In the genomic region with DNA sequence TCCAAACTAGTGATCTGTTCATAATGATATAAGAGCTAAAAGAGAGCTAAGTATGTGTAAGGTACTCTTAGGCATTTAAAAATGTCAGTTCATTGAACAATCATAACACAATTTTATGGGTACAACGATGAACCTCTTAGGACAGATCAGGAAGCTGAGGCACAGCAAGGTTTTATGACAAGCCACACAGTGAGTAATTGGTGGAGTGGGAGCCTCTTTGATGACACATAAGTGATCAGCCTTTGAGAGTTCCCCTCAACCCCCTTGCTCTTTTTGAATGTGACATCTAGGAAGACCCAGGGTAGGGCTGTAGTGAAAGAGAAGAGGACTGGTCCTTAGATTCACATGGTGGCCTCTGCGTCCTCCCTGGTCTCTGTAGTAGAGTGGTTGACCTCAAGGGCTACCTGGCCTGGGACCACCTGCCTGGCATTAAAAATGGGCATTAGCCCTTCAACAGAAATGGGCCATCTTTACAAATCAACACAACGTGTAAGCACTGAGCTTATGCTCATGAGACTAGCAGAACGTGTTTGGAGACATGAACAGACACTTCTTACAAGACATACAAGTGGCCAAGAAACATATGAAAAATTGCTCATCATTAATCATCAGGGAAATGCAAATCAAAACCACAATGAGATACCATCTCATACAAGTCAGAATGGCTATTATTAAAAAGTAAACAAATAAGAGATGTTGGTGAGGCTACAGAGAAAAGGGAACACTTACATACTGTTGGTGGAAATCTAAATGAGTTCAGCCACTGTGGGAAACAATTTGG, we compare ENCODE assay signal across 12 cellular contexts.
DNase-seq lines count a peak whose midpoint lies in the region; ATAC-seq and TF ChIP-seq lines count a peak whose summit lies in the region.
"Had no signal": no experiment of that assay in that cellular context is flagged by ENCODE, and none has a peak within 500 bp of the region (broad histone marks: within the 10 kb centered on the region; RNA-seq: fewer than 3 reads in every experiment).

No MANE protein-coding gene starts in this region.

- no peak overlapping the region for H3K4me3 ChIP-seq in BJ (ENCODE audit: low read depth, low read length)

- peak; percentile 27 for ATAC-seq in GM19035 (IDR thresholded peaks at IDR 0.05; ENCODE audit: unreplicated experiment)
- peak; percentile 85 for ATAC-seq in foreskin keratinocyte
- no peak for ATAC-seq in HG02642 (IDR thresholded peaks at IDR 0.05; ENCODE audit: poor library complexity, unreplicated experiment)
- ATAC-seq: HepG2 had no signal

- no peaks in the 10 kb centered on the region for H3K36me3 ChIP-seq in BJ (ENCODE audit: control insufficient read depth, insufficient read depth, low read length)

- CTCF ChIA-PET in BJ (lab: Yijun Ruan, JAX) = no interaction called here

- POLR2A ChIA-PET in BJ (lab: Charles Lee) = no interaction called here

- H3K27ac ChIP-seq in foreskin keratinocyte = peak overlapping the region; percentile 77

- H3K4me1 ChIP-seq in foreskin keratinocyte = peaks cover 24% of the 10 kb centered on the region

- H3K27me3 ChIP-seq in BJ (ENCODE audit: control insufficient read depth, insufficient read depth, low read length) (no peaks in the 10 kb centered on the region), foreskin keratinocyte (no peaks in the 10 kb centered on the region)

- DNase-seq in BJ (ENCODE audit: low read depth) = peak; percentile 7
- DNase-seq in SW480 (ENCODE audit: low spot score) = peak; percentile 2
- DNase-seq in foreskin keratinocyte = peak; percentile 88 to 94
- DNase-seq in retina = no peak
- no peak for DNase-seq in NCI-H524 treated with DMSO at 0.1 percent for 48 hours (lab: John Stamatoyannopoulos, UW)
- DNase-seq: CD4-positive, alpha-beta T cell; left colon; NCI-H187 treated with DMSO at 0.1 percent for 48 hours; NCI-H82 had no signal

- TF ChIP-seq CTCF in BJ (IDR thresholded peaks at IDR 0.05; ENCODE audit: insufficient read depth, low read depth, low read length) (no peak), foreskin keratinocyte (conservative IDR thresholded peaks at IDR 0.05) (no peak)

Comparison
In these comparisons a context has a peak if more than half of its experiments do, and no peak if none do; other contexts are left out.
1. DNase-seq: peak in BJ (single experiment), SW480 (single experiment) and foreskin keratinocyte (2 of 2); none in retina (single experiment) and NCI-H524 treated with DMSO at 0.1 percent for 48 hours (single experiment).